18 cellular contexts compared by ENCODE assay signal in genomic region chr6:147834377-147834776, GRCh38.
DNase-seq lines count a peak whose midpoint lies in the region; ATAC-seq, FAIRE-seq and TF ChIP-seq lines count a peak whose summit lies in the region.
"Had no signal": no experiment of that assay in that cellular context is flagged by ENCODE, and none has a peak within 500 bp of the region (broad histone marks: within the 10 kb centered on the region; RNA-seq: fewer than 3 reads in every experiment).

No MANE protein-coding gene starts in this region.

- H3K27me3 ChIP-seq in HepG2 (ENCODE audit: control insufficient read depth in 1 of 2, insufficient read depth in 2 of 2, low read length in 2 of 2) (no peaks in the 10 kb centered on the region), right lobe of liver (no peaks in the 10 kb centered on the region), esophagus muscularis mucosa (no peaks in the 10 kb centered on the region), tibial artery (no peaks in the 10 kb centered on the region)
- H3K27me3 ChIP-seq: SJSA1 had no signal

- FAIRE-seq in HepG2 (lab: Jason Lieb, UNC), result no peak
- FAIRE-seq: A549, H54 had no signal

- in situ Hi-C loops in HepG2 (cut with HindIII; ENCODE audit: extremely low pct_ligation_motif_present, low pct_unique_long_range_greater_than_20kb), result no loop called here

- no peak overlapping the region for H3K4me3 ChIP-seq in HepG2 (replicated peaks in 1 of 3; ENCODE audit: insufficient read depth in 1 of 3, low read depth in 2 of 3, low read length in 3 of 3)
- H3K4me3 ChIP-seq in right lobe of liver, result no peak overlapping the region
- H3K4me3 ChIP-seq in fibroblast of villous mesenchyme (ENCODE audit: low read depth, low read length), result no peak overlapping the region
- no peak overlapping the region for H3K4me3 ChIP-seq in esophagus muscularis mucosa
- H3K4me3 ChIP-seq in tibial artery, result no peak overlapping the region
- H3K4me3 ChIP-seq: A549, SJSA1 had no signal

- DNase-seq in HepG2 (ENCODE audit: low spot score) (no peak), right lobe of liver (no peak), NCI-H524 (lab: John Stamatoyannopoulos, UW) (peak; percentile 76 to 92), fibroblast of villous mesenchyme (ENCODE audit: low read depth) (peak; percentile 10), esophagus muscularis mucosa (ENCODE audit: extremely low spot score) (no peak), pons (ENCODE audit: low spot score) (no peak), tibial artery (no peak)
- DNase-seq: Calu3; CD4-positive, alpha-beta T cell; DMS53; HFFc6; NCI-H1930; NCI-H510A; PC-3 had no signal

- no peak for TF ChIP-seq RAD21 in HepG2 (CRISPR knock-in tag; IDR thresholded peaks at IDR 0.05)

- CTCF ChIA-PET in HepG2 (lab: Yijun Ruan, JAX; ENCODE audit: low intra/inter-chr PET ratio, low total read pairs), result no interaction called here

- TF ChIP-seq CTCF in HepG2 (CRISPR knock-in tag; IDR thresholded peaks at IDR 0.05) (no peak), right lobe of liver (IDR thresholded peaks at IDR 0.05) (no peak), fibroblast of villous mesenchyme (IDR thresholded peaks at IDR 0.05; ENCODE audit: insufficient read depth, low read depth, low read length) (no peak), esophagus muscularis mucosa (IDR thresholded peaks at IDR 0.05) (no peak), tibial artery (IDR thresholded peaks at IDR 0.05) (no peak)

- 47% methylated on average over 6 of the region's 6 CpGs for WGBS in HepG2 (ENCODE audit: low lambda C conversion rate)
- 60% methylated on average over 6 of the region's 6 CpGs for WGBS in right lobe of liver (ENCODE audit: insufficient coverage, low coverage, low lambda C conversion rate, missing lambda C conversion rate)
- 63% methylated on average over 6 of the region's 6 CpGs for WGBS in esophagus muscularis mucosa

- intact Hi-C loops in HepG2 (cut with micrococcal nuclease; ENCODE audit: unreplicated experiment) (no loop called here), right lobe of liver (cut with DNase I) (no loop called here), esophagus muscularis mucosa (cut with DNase I) (no loop called here), tibial artery (cut with DNase I; ENCODE audit: low total_unique reads) (no loop called here)

- TF ChIP-seq POLR2A in HepG2 (IDR thresholded peaks at IDR 0.05; ENCODE audit: insufficient read depth in 1 of 2, low read depth in 2 of 2, low read length in 2 of 2), result no peak
- TF ChIP-seq POLR2A in right lobe of liver (IDR thresholded peaks at IDR 0.05), result no peak
- TF ChIP-seq POLR2A in esophagus muscularis mucosa (IDR thresholded peaks at IDR 0.05; ENCODE audit: low read depth), result no peak

- POLR2A ChIA-PET in HepG2 (lab: Yijun Ruan, JAX), result no interaction called here

- no peaks in the 10 kb centered on the region for H3K9me3 ChIP-seq in HepG2 (ENCODE audit: low read length)
- H3K9me3 ChIP-seq in right lobe of liver, result no peaks in the 10 kb centered on the region
- no peaks in the 10 kb centered on the region for H3K9me3 ChIP-seq in esophagus muscularis mucosa
- H3K9me3 ChIP-seq in tibial artery, result no peaks in the 10 kb centered on the region
- H3K9me3 ChIP-seq: A549, SJSA1 had no signal

- no peaks in the 10 kb centered on the region for H4K20me1 ChIP-seq in HepG2 (ENCODE audit: insufficient read depth, low read length)

- H3K4me1 ChIP-seq in HepG2 (ENCODE audit: insufficient read depth, low read length), result no peaks in the 10 kb centered on the region
- no peaks in the 10 kb centered on the region for H3K4me1 ChIP-seq in right lobe of liver
- H3K4me1 ChIP-seq in esophagus muscularis mucosa, result no peaks in the 10 kb centered on the region
- no peaks in the 10 kb centered on the region for H3K4me1 ChIP-seq in tibial artery
- H3K4me1 ChIP-seq: A549, SJSA1 had no signal

- no peak overlapping the region for H3K9ac ChIP-seq in HepG2 (ENCODE audit: insufficient read depth, low read depth, low read length)
- H3K9ac ChIP-seq: KMS-11 had no signal

- no peak overlapping the region for H3K4me2 ChIP-seq in HepG2 (ENCODE audit: low read depth, low read length)
- H3K4me2 ChIP-seq: A549, KMS-11 had no signal

- TF ChIP-seq EP300 in HepG2 (IDR thresholded peaks at IDR 0.05; ENCODE audit: low read depth in 2 of 2, low read length in 2 of 2), result no peak
- no peak for TF ChIP-seq EP300 in HepG2 (CRISPR knock-in tag; IDR thresholded peaks at IDR 0.05; ENCODE audit: borderline replicate concordance)
- no peak for TF ChIP-seq EP300 in esophagus muscularis mucosa (IDR thresholded peaks at IDR 0.05)

- H3K79me2 ChIP-seq in HepG2 (ENCODE audit: insufficient read depth, low read length), result no peaks in the 10 kb centered on the region

- H2AFZ ChIP-seq in HepG2 (ENCODE audit: low read length), result no peak overlapping the region

- BruUV-seq in HepG2 (replicated peaks; lab: Mats Ljungman, UMichigan), result no TSS peak

- H3K27ac ChIP-seq in HepG2 (ENCODE audit: extremely low read length, insufficient read depth, low read length) (no peak overlapping the region), right lobe of liver (no peak overlapping the region), esophagus muscularis mucosa (replicated peaks in 1 of 4) (no peak overlapping the region), tibial artery (no peak overlapping the region)
- H3K27ac ChIP-seq: A549, KMS-11, SJSA1 had no signal

- H3K36me3 ChIP-seq in HepG2 (replicated peaks in 1 of 2; ENCODE audit: control insufficient read depth in 1 of 2, insufficient read depth in 2 of 2, low read length in 2 of 2) (no peaks in the 10 kb centered on the region), right lobe of liver (no peaks in the 10 kb centered on the region), esophagus muscularis mucosa (no peaks in the 10 kb centered on the region), tibial artery (no peaks in the 10 kb centered on the region)
- H3K36me3 ChIP-seq: SJSA1 had no signal

- ATAC-seq in HepG2, result no peak
- ATAC-seq in right lobe of liver, result no peak
- ATAC-seq: A549, PC-3 had no signal

TF ChIP-seq in HepG2, 621 proteins besides CTCF, POLR2A, EP300 and RAD21:
- TF ChIP-seq NBN (conservative IDR thresholded peaks at IDR 0.05) (no peak), CEBPB (IDR thresholded peaks at IDR 0.05; ENCODE audit: borderline replicate concordance, low read depth, low read length) (peak; percentile 32; the same call in 1 of the 2 replicates)

Comparison
In these comparisons a context has a peak if more than half of its experiments do, and no peak if none do; other contexts are left out.
1. DNase-seq: peak in NCI-H524 (2 of 2) and fibroblast of villous mesenchyme (single experiment); none in HepG2 (single experiment), right lobe of liver (0 of 3), esophagus muscularis mucosa (single experiment), pons (single experiment) and tibial artery (0 of 2).